12 cellular contexts compared by ENCODE assay signal in genomic region chr14:39488600-39488999, GRCh38. TPM values are rescaled to one million over a fixed set of nuclear protein-coding genes. Genes with fewer than 3 reads are reported as not detected.
DNase-seq lines count a peak whose midpoint lies in the region; ATAC-seq and TF ChIP-seq lines count a peak whose summit lies in the region.
"Had no signal": no experiment of that assay in that cellular context is flagged by ENCODE, and none has a peak within 500 bp of the region (broad histone marks: within the 10 kb centered on the region; RNA-seq: fewer than 3 reads in every experiment).

No MANE protein-coding gene starts in this region.

- DNase-seq in AG20443 (ENCODE audit: low spot score) (peak; percentile 14), NCI-H1105 treated with DMSO at 0.1 percent for 48 hours (lab: John Stamatoyannopoulos, UW) (peak; percentile 67), cardiac fibroblast (ENCODE audit: low read depth in 2 of 2) (peak; percentile 9 to 15), inferior parietal cortex (ENCODE audit: extremely low spot score) (peak; percentile 46), tibial nerve (ENCODE audit: low spot score in 2 of 2) (no peak), upper lobe of left lung (no peak)
- no peak for DNase-seq in activated CD4-positive, alpha-beta T cell treated with anti-CD3 and anti-CD28 coated beads, Interleukin-2, amount 10 ng/mL, durations not matched to agents 7 days and 5 days
- DNase-seq: NCI-H446, SIG-M5 had no signal

- H3K9me3 Mint-ChIP-seq in activated CD4-positive, alpha-beta T cell treated with anti-CD3 and anti-CD28 coated beads, Interleukin-2, amount 10 ng/mL, durations not matched to agents 7 days and 5 days, result no peaks in the 10 kb centered on the region
- H3K9me3 Mint-ChIP-seq: activated naive CD4-positive, alpha-beta T cell treated with anti-CD3 and anti-CD28 coated beads, Interleukin-2, amount 50 U/mL, for 24 hours had no signal

- no peaks in the 10 kb centered on the region for H3K4me1 Mint-ChIP-seq in activated CD4-positive, alpha-beta T cell treated with anti-CD3 and anti-CD28 coated beads, Interleukin-2, amount 10 ng/mL, durations not matched to agents 7 days and 5 days

- no peaks in the 10 kb centered on the region for H3K27me3 Mint-ChIP-seq in activated CD4-positive, alpha-beta T cell treated with anti-CD3 and anti-CD28 coated beads, Interleukin-2, amount 10 ng/mL, durations not matched to agents 7 days and 5 days
- H3K27me3 Mint-ChIP-seq: activated naive CD4-positive, alpha-beta T cell treated with anti-CD3 and anti-CD28 coated beads, Interleukin-2, amount 50 U/mL, for 24 hours had no signal

- H3K9me3 ChIP-seq in tibial nerve, result no peaks in the 10 kb centered on the region
- H3K9me3 ChIP-seq in upper lobe of left lung, result no peaks in the 10 kb centered on the region
- H3K9me3 ChIP-seq: BLaER1 treated with 17β-estradiol and CSF1 and Interleukin-3, amounts not matched to agents 10 nM and 100 nM had no signal

- POLR2A ChIA-PET in activated CD4-positive, alpha-beta T cell treated with anti-CD3 and anti-CD28 coated beads, Interleukin-2, amount 10 ng/mL, durations not matched to agents 7 days and 5 days (lab: Charles Lee), result no interaction called here

- no peak for ATAC-seq in GM18861 (IDR thresholded peaks at IDR 0.05; ENCODE audit: unreplicated experiment)
- ATAC-seq in upper lobe of left lung (ENCODE audit: low FRiP score in 2 of 2), result no peak

- no peaks in the 10 kb centered on the region for H3K36me3 ChIP-seq in tibial nerve
- H3K36me3 ChIP-seq in upper lobe of left lung, result no peaks in the 10 kb centered on the region
- H3K36me3 ChIP-seq: BLaER1 treated with 17β-estradiol and CSF1 and Interleukin-3, amounts not matched to agents 10 nM and 100 nM had no signal

- H3K27ac Mint-ChIP-seq in activated CD4-positive, alpha-beta T cell treated with anti-CD3 and anti-CD28 coated beads, Interleukin-2, amount 10 ng/mL, durations not matched to agents 7 days and 5 days, result no peak overlapping the region
- H3K27ac Mint-ChIP-seq: activated naive CD4-positive, alpha-beta T cell treated with anti-CD3 and anti-CD28 coated beads, Interleukin-2, amount 50 U/mL, for 24 hours had no signal

- H3K4me1 ChIP-seq in tibial nerve (peaks cover 0 to 19% (median 0%) of the 10 kb centered on the region in 4 donors), upper lobe of left lung (peaks cover 0 to 4% (median 0%) of the 10 kb centered on the region in 4 donors)

- CTCF ChIA-PET in activated CD4-positive, alpha-beta T cell treated with anti-CD3 and anti-CD28 coated beads, Interleukin-2, amount 10 ng/mL, durations not matched to agents 7 days and 5 days (lab: Charles Lee), result interaction anchor here (0.6 kb wide), 1 partner anchor 11 kb away, joined by 3 read pairs; no protein-coding TSS in a partner anchor

- no peak overlapping the region for H3K4me3 Mint-ChIP-seq in activated CD4-positive, alpha-beta T cell treated with anti-CD3 and anti-CD28 coated beads, Interleukin-2, amount 10 ng/mL, durations not matched to agents 7 days and 5 days
- H3K4me3 Mint-ChIP-seq: activated naive CD4-positive, alpha-beta T cell treated with anti-CD3 and anti-CD28 coated beads, Interleukin-2, amount 50 U/mL, for 24 hours had no signal

- TF ChIP-seq CTCF in cardiac fibroblast (IDR thresholded peaks at IDR 0.05; ENCODE audit: low read depth, low read length) (no peak), tibial nerve (IDR thresholded peaks at IDR 0.05) (no peak), upper lobe of left lung (IDR thresholded peaks at IDR 0.05) (no peak)

- no peaks in the 10 kb centered on the region for H3K27me3 ChIP-seq in tibial nerve
- no peaks in the 10 kb centered on the region for H3K27me3 ChIP-seq in upper lobe of left lung
- H3K27me3 ChIP-seq: BLaER1 treated with 17β-estradiol and CSF1 and Interleukin-3, amounts not matched to agents 10 nM and 100 nM had no signal

- no peak overlapping the region for H3K4me3 ChIP-seq in cardiac fibroblast (replicated peaks in 1 of 2; ENCODE audit: low read depth in 2 of 2, low read length in 2 of 2)
- H3K4me3 ChIP-seq in tibial nerve, result no peak overlapping the region
- H3K4me3 ChIP-seq in upper lobe of left lung, result no peak overlapping the region
- H3K4me3 ChIP-seq: BLaER1 treated with 17β-estradiol and CSF1 and Interleukin-3, amounts not matched to agents 10 nM and 100 nM had no signal

- TF ChIP-seq POLR2A in tibial nerve (IDR thresholded peaks at IDR 0.05) (no peak), upper lobe of left lung (IDR thresholded peaks at IDR 0.05) (no peak)

- H3K27ac ChIP-seq in tibial nerve (no peak overlapping the region), upper lobe of left lung (no peak overlapping the region)
- H3K27ac ChIP-seq: BLaER1 treated with 17β-estradiol and CSF1 and Interleukin-3, amounts not matched to agents 10 nM and 100 nM had no signal

- H3K36me3 Mint-ChIP-seq in activated CD4-positive, alpha-beta T cell treated with anti-CD3 and anti-CD28 coated beads, Interleukin-2, amount 10 ng/mL, durations not matched to agents 7 days and 5 days (ENCODE audit: low read depth), result no peaks in the 10 kb centered on the region
- H3K36me3 Mint-ChIP-seq: activated naive CD4-positive, alpha-beta T cell treated with anti-CD3 and anti-CD28 coated beads, Interleukin-2, amount 50 U/mL, for 24 hours had no signal

- TF ChIP-seq EP300 in tibial nerve (IDR thresholded peaks at IDR 0.05) (no peak), upper lobe of left lung (IDR thresholded peaks at IDR 0.05) (no peak)

- 25 to 46% methylated on average over 1 of the region's 1 CpG for whole genome bisulfite sequencing in tibial nerve, 2 donors
- 69 to 78% methylated on average over 1 of the region's 1 CpG for WGBS in upper lobe of left lung, 2 donors

RNA-seq across cellular contexts. Expression of gene FBXO33, which starts 56.4 kb away (rescaled TPM):
- total RNA-seq in tibial nerve (10 to 100 TPM; 12.9 to 18.4 (median 16.2) TPM), upper lobe of left lung (10 to 100 TPM; 10.1 to 23.2 (median 14.3) TPM)
- total RNA-seq in activated CD4-positive, alpha-beta T cell treated with anti-CD3 and anti-CD28 coated beads, Interleukin-2, amount 10 ng/mL, durations not matched to agents 7 days and 5 days, result 10 to 100 TPM; 17.0 to 18.3 TPM

Comparison
In these comparisons a context has a peak if more than half of its experiments do, and no peak if none do; other contexts are left out.
1. DNase-seq: peak in AG20443 (single experiment), NCI-H1105 treated with DMSO at 0.1 percent for 48 hours (single experiment), cardiac fibroblast (2 of 2) and inferior parietal cortex (single experiment); none in tibial nerve (0 of 2), activated CD4-positive, alpha-beta T cell treated with anti-CD3 and anti-CD28 coated beads, Interleukin-2, amount 10 ng/mL, durations not matched to agents 7 days and 5 days (single experiment) and upper lobe of left lung (0 of 2).